In genomic region chr5:76718880-76719279, GRCh38 we compare ENCODE assay signal across 32 cellular contexts. TPM values are rescaled to one million over a fixed set of nuclear protein-coding genes. Genes with fewer than 3 reads are reported as not detected.
DNase-seq lines count a peak whose midpoint lies in the region; ATAC-seq and TF ChIP-seq lines count a peak whose summit lies in the region.
"Had no signal": no experiment of that assay in that cellular context is flagged by ENCODE, and none has a peak within 500 bp of the region (broad histone marks: within the 10 kb centered on the region; RNA-seq: fewer than 3 reads in every experiment).

No MANE protein-coding gene starts in this region.

- H3K27ac Mint-ChIP-seq in MCF 10A (ENCODE audit: low read depth, unreplicated experiment) (peak overlapping the region; percentile 51), type B pancreatic cell (no peak overlapping the region)
- peak overlapping the region; percentile 30 to 66 for H3K27ac Mint-ChIP-seq in effector memory CD8-positive, alpha-beta T cell
- H3K27ac Mint-ChIP-seq in natural killer cell treated with Interleukin-12 subunit alpha and Interleukin-12 subunit beta and Interleukin-15 and Interleukin-18, amount 100 ng/mL, for 72 hours = peak overlapping the region in 1 of 2 donors; percentile 85
- H3K27ac Mint-ChIP-seq: activated B cell treated with CpG ODN at 0.5 μM for 24 hours; activated T-helper 17 cell treated with anti-CD3 and anti-CD28 coated beads, Interleukin-2, amount 50 U/mL, for 72 hours; neural progenitor cell; progenitor cell of endocrine pancreas had no signal

- H3K36me3 Mint-ChIP-seq in MCF 10A (ENCODE audit: insufficient read depth, unreplicated experiment) = peaks cover 17% of the 10 kb centered on the region
- peaks cover 10% of the 10 kb centered on the region for H3K36me3 Mint-ChIP-seq in effector memory CD8-positive, alpha-beta T cell (ENCODE audit: insufficient read depth)
- H3K36me3 Mint-ChIP-seq in natural killer cell treated with Interleukin-12 subunit alpha and Interleukin-12 subunit beta and Interleukin-15 and Interleukin-18, amount 100 ng/mL, for 72 hours = no peaks in the 10 kb centered on the region
- no peaks in the 10 kb centered on the region for H3K36me3 Mint-ChIP-seq in type B pancreatic cell

- peaks cover 0 to 6% of the 10 kb centered on the region in 2 donors for H3K27me3 ChIP-seq in breast epithelium
- H3K27me3 ChIP-seq: foreskin keratinocyte had no signal

- H3K27me3 Mint-ChIP-seq in MCF 10A (ENCODE audit: insufficient read depth, unreplicated experiment) (no peaks in the 10 kb centered on the region), type B pancreatic cell (peaks cover 27% of the 10 kb centered on the region)
- H3K27me3 Mint-ChIP-seq in effector memory CD8-positive, alpha-beta T cell = no peaks in the 10 kb centered on the region
- no peaks in the 10 kb centered on the region for H3K27me3 Mint-ChIP-seq in natural killer cell treated with Interleukin-12 subunit alpha and Interleukin-12 subunit beta and Interleukin-15 and Interleukin-18, amount 100 ng/mL, for 72 hours

- no peak for ATAC-seq in effector memory CD8-positive, alpha-beta T cell (replicated peaks)
- ATAC-seq in natural killer cell treated with Interleukin-12 subunit alpha and Interleukin-12 subunit beta and Interleukin-15 and Interleukin-18, amount 100 ng/mL, for 72 hours = no peak
- ATAC-seq in HG03045 (IDR thresholded peaks at IDR 0.05; ENCODE audit: unreplicated experiment) = no peak
- ATAC-seq: activated T-helper 17 cell treated with anti-CD3 and anti-CD28 coated beads, Interleukin-2, amount 50 U/mL, for 72 hours; foreskin keratinocyte; HepG2; lower lobe of right lung; mucosa of descending colon; sciatic nerve had no signal

- H3K4me1 Mint-ChIP-seq in MCF 10A (ENCODE audit: insufficient read depth, unreplicated experiment) (peaks cover 16% of the 10 kb centered on the region), type B pancreatic cell (ENCODE audit: unreplicated experiment) (no peaks in the 10 kb centered on the region)
- peaks cover 47 to 64% of the 10 kb centered on the region in 2 donors for H3K4me1 Mint-ChIP-seq in effector memory CD8-positive, alpha-beta T cell (ENCODE audit: low read depth in 2 of 2)
- peaks cover 38 to 48% of the 10 kb centered on the region in 2 donors for H3K4me1 Mint-ChIP-seq in natural killer cell treated with Interleukin-12 subunit alpha and Interleukin-12 subunit beta and Interleukin-15 and Interleukin-18, amount 100 ng/mL, for 72 hours (ENCODE audit: low read depth in 2 of 2)

- H3K9me3 Mint-ChIP-seq in MCF 10A (ENCODE audit: unreplicated experiment) (no peaks in the 10 kb centered on the region), type B pancreatic cell (no peaks in the 10 kb centered on the region)
- no peaks in the 10 kb centered on the region for H3K9me3 Mint-ChIP-seq in effector memory CD8-positive, alpha-beta T cell
- no peaks in the 10 kb centered on the region for H3K9me3 Mint-ChIP-seq in natural killer cell treated with Interleukin-12 subunit alpha and Interleukin-12 subunit beta and Interleukin-15 and Interleukin-18, amount 100 ng/mL, for 72 hours
- H3K9me3 Mint-ChIP-seq: activated B cell treated with CpG ODN at 0.5 μM for 24 hours; activated T-helper 17 cell treated with anti-CD3 and anti-CD28 coated beads, Interleukin-2, amount 50 U/mL, for 72 hours; neural progenitor cell had no signal

- H3K4me3 Mint-ChIP-seq in MCF 10A (ENCODE audit: unreplicated experiment) (no peak overlapping the region), type B pancreatic cell (peak overlapping the region; percentile 60)
- peak overlapping the region; percentile 94 to 98 for H3K4me3 Mint-ChIP-seq in effector memory CD8-positive, alpha-beta T cell
- H3K4me3 Mint-ChIP-seq in natural killer cell treated with Interleukin-12 subunit alpha and Interleukin-12 subunit beta and Interleukin-15 and Interleukin-18, amount 100 ng/mL, for 72 hours = peak overlapping the region; percentile 18
- H3K4me3 Mint-ChIP-seq: activated B cell treated with CpG ODN at 0.5 μM for 24 hours; activated T-helper 17 cell treated with anti-CD3 and anti-CD28 coated beads, Interleukin-2, amount 50 U/mL, for 72 hours had no signal

- TF ChIP-seq CTCF in MCF 10A (IDR thresholded peaks at IDR 0.05; ENCODE audit: unreplicated experiment) (no peak), breast epithelium (IDR thresholded peaks at IDR 0.05) (no peak), type B pancreatic cell (conservative IDR thresholded peaks at IDR 0.05) (no peak)

- POLR2A ChIA-PET in MCF 10A (lab: Yijun Ruan, JAX) = no interaction called here

- peaks cover 0 to 4% of the 10 kb centered on the region in 2 donors for H3K4me1 ChIP-seq in breast epithelium

- peak overlapping the region in 1 of 2 donors; percentile 20 for H3K27ac ChIP-seq in breast epithelium
- H3K27ac ChIP-seq: 22Rv1, foreskin keratinocyte, lower lobe of right lung, neural progenitor cell, thoracic aorta had no signal

- BruUV-seq in MCF 10A (replicated peaks; lab: Mats Ljungman, UMichigan) = no TSS peak

- no peak for TF ChIP-seq POLR2A in breast epithelium (IDR thresholded peaks at IDR 0.05)

- intact Hi-C loops in MCF 10A (cut with micrococcal nuclease) = loop anchor here (5.0 kb wide), 2 partner anchors 38 to 53 kb away; no protein-coding TSS in a partner anchor
- intact Hi-C loops in breast epithelium (cut with DNase I; ENCODE audit: low total_unique reads) = no loop called here

- DNase-seq in MCF 10A (ENCODE audit: unreplicated experiment) (no peak), breast epithelium (ENCODE audit: low spot score in 2 of 2) (no peak), type B pancreatic cell (ENCODE audit: extremely low spot score, unreplicated experiment) (no peak)
- no peak for DNase-seq in effector memory CD8-positive, alpha-beta T cell
- no peak for DNase-seq in natural killer cell treated with Interleukin-12 subunit alpha and Interleukin-12 subunit beta and Interleukin-15 and Interleukin-18, amount 100 ng/mL, for 72 hours (ENCODE audit: low spot score)
- DNase-seq in activated T-cell treated with anti-CD3 and anti-CD28 coated beads, Interleukin-2, amount 50 U/mL, for 48 hours = no peak
- no peak for DNase-seq in activated CD4-positive, CD25-positive, alpha-beta regulatory T cell treated with anti-CD3 and anti-CD28 coated beads, Interleukin-2, amount 50 U/mL, for 72 hours
- DNase-seq: activated B cell treated with CpG ODN at 0.5 μM for 24 hours; activated CD4-positive, alpha-beta T cell treated with anti-CD3 and anti-CD28 coated beads, Interleukin-2, amount 50 U/mL, for 48 hours; activated CD8-positive, alpha-beta memory T cell treated with anti-CD3 and anti-CD28 coated beads, Interleukin-2, amount 50 U/mL, for 48 hours; activated naive CD4-positive, alpha-beta T cell treated with anti-CD3 and anti-CD28 coated beads, Interleukin-2, amount 50 U/mL, for 16 hours; amygdala; foreskin keratinocyte; Kasumi-1; kidney glomerular epithelial cell; lower lobe of right lung; mucosa of descending colon; NCI-H1092 treated with DMSO at 0.1 percent for 48 hours; NCI-H187; NCI-H524; stimulated activated CD4-positive, alpha-beta T cell treated with anti-CD3 and anti-CD28 coated beads, Interleukin-15, amount 100 ng/mL, for 24 hours; stimulated activated naive CD4-positive, alpha-beta T cell treated with Interleukin-2 at 50 U/mL for 16 hours; T1000 had no signal

- CTCF ChIA-PET in MCF 10A (lab: Yijun Ruan, JAX) = interaction anchor here (0.8 to 1.3 kb wide), 3 partner anchors 9 to 19 kb away, joined by 4 to 5 read pairs (median 5); no protein-coding TSS in a partner anchor

- H3K9me3 ChIP-seq in breast epithelium = no peaks in the 10 kb centered on the region
- H3K9me3 ChIP-seq: heart right ventricle, lower lobe of right lung, mucosa of descending colon, thoracic aorta had no signal

- no peaks in the 10 kb centered on the region for H3K36me3 ChIP-seq in breast epithelium
- H3K36me3 ChIP-seq: heart right ventricle, lower lobe of right lung, neural progenitor cell, thoracic aorta had no signal

- peak overlapping the region in 1 of 3 donors; percentile 15 for H3K4me3 ChIP-seq in breast epithelium
- H3K4me3 ChIP-seq: mucosa of descending colon, neural progenitor cell had no signal

RNA-seq across cellular contexts. Expression of gene F2R, which starts 3.0 kb away (rescaled TPM):
- total RNA-seq in MCF 10A (2022) (17.3 and 17.6 TPM in 2 replicates), breast epithelium (10 to 100 TPM; 15.1 to 39.4 (median 27.2) TPM), type B pancreatic cell (ENCODE audit: low replicate concordance) (8.5 and 20.1 TPM in 2 replicates)
- 10 to 100 TPM in 1 of 2 donors, 1 to 10 TPM in 1; 8.1 to 23.7 TPM for total RNA-seq in natural killer cell treated with Interleukin-12 subunit alpha and Interleukin-12 subunit beta and Interleukin-15 and Interleukin-18, amount 100 ng/mL, for 72 hours
